ENCODE assay signal across 29 cellular contexts in the genomic region with DNA sequence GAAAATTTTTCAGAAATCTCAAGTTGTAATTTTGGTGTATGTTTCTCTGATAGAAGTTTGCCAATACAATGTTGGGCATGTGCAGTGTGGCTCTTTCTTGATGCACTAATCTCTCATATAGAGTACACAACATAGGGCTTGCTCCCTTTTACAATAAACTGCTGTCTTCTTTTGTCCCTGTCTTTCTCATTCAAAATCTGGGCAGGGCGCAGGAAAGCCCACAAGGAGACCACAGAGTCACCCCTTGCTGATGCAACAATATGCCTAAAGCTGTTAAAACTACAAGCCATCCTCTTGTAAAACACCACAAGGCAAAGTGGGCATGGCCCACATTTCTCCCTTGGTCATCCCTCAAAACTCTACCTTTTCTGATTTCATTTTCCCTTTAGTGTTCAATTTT.
"Had no signal": no experiment of that assay in that cellular context is flagged by ENCODE, and none has a peak within 500 bp of the region (broad histone marks: within the 10 kb centered on the region; RNA-seq: fewer than 3 reads in every experiment).

No MANE protein-coding gene starts in this region.

- H3K4me3 ChIP-seq: ascending aorta, body of pancreas, coronary artery, SJCRH30 had no signal

- H3K27ac ChIP-seq: ascending aorta, body of pancreas, coronary artery, RWPE1, SJCRH30, WERI-Rb-1 had no signal

- H3K4me1 ChIP-seq: ascending aorta, body of pancreas had no signal

- H3K4me1 Mint-ChIP-seq: activated naive CD4-positive, alpha-beta T cell treated with anti-CD3 and anti-CD28 coated beads, Interleukin-2, amount 50 U/mL, for 24 hours; activated naive CD8-positive, alpha-beta T cell treated with anti-CD3 and anti-CD28 coated beads, Interleukin-2, amount 50 U/mL, for 24 hours had no signal

- H3K9me3 ChIP-seq: ascending aorta, body of pancreas, SJCRH30, SK-N-SH had no signal

- H3K4me3 Mint-ChIP-seq: activated CD8-positive, alpha-beta T cell treated with anti-CD3 and anti-CD28 coated beads for 36 hours; activated naive CD4-positive, alpha-beta T cell treated with anti-CD3 and anti-CD28 coated beads, Interleukin-2, amount 50 U/mL, for 24 hours; activated naive CD8-positive, alpha-beta T cell treated with anti-CD3 and anti-CD28 coated beads, Interleukin-2, amount 50 U/mL, for 24 hours; activated T-cell treated with anti-CD3 and anti-CD28 coated beads, Interleukin-2, amount 50 U/mL, for 24 hours; activated T-helper 1 cell treated with anti-CD3 and anti-CD28 coated beads, Interleukin-12 subunit alpha, Interleukin-12 subunit beta, Interleukin-2, Interleukin-4 antibody, amounts not matched to agents 30 ng/mL and 10 ng/mL and 1 ng/mL, durations not matched to agents 14 hours and 24 hours and 36 hours had no signal

- H3K27me3 ChIP-seq: ascending aorta, body of pancreas, SJCRH30 had no signal

- H3K9ac ChIP-seq: SK-N-SH had no signal

- H3K36me3 ChIP-seq: ascending aorta, SJCRH30, WERI-Rb-1 had no signal

- H3K27me3 Mint-ChIP-seq: activated naive CD8-positive, alpha-beta T cell treated with anti-CD3 and anti-CD28 coated beads, Interleukin-2, amount 50 U/mL, for 24 hours had no signal

- DNase-seq: activated CD4-positive, alpha-beta T cell treated with anti-CD3 and anti-CD28 coated beads for 4 hours; activated CD8-positive, alpha-beta memory T cell treated with anti-CD3 and anti-CD28 coated beads, Interleukin-2, amount 50 U/mL, for 48 hours; activated CD8-positive, alpha-beta T cell treated with anti-CD3 and anti-CD28 coated beads for 36 hours; activated effector memory CD4-positive, alpha-beta T cell treated with Interleukin-2 at 50 U/mL for 16 hours; activated naive CD4-positive, alpha-beta T cell; activated naive CD8-positive, alpha-beta T cell treated with anti-CD3 and anti-CD28 coated beads, Interleukin-2, amount 50 U/mL, for 24 hours; activated T-cell treated with anti-CD3 and anti-CD28 coated beads, Interleukin-2, amount 50 U/mL, for 24 hours; amniotic stem cell; body of pancreas; central memory CD4-positive, alpha-beta T cell; Kasumi-1; NCI-H1048; NCI-H146; NCI-H187 treated with DMSO at 0.1 percent for 48 hours; NCI-H2081 treated with DMSO at 0.1 percent for 48 hours; NCI-H510A treated with DMSO at 0.1 percent for 48 hours; Right ventricle myocardium superior; SJCRH30; SK-N-SH; T-helper 1 cell; WERI-Rb-1 had no signal

- H3K36me3 Mint-ChIP-seq: activated naive CD4-positive, alpha-beta T cell treated with anti-CD3 and anti-CD28 coated beads, Interleukin-2, amount 50 U/mL, for 24 hours had no signal

- FAIRE-seq: bronchial epithelial cell had no signal

- H3K27ac Mint-ChIP-seq: activated CD8-positive, alpha-beta T cell treated with anti-CD3 and anti-CD28 coated beads for 36 hours; activated naive CD4-positive, alpha-beta T cell treated with anti-CD3 and anti-CD28 coated beads, Interleukin-2, amount 50 U/mL, for 24 hours; activated naive CD8-positive, alpha-beta T cell treated with anti-CD3 and anti-CD28 coated beads, Interleukin-2, amount 50 U/mL, for 24 hours; activated T-cell treated with anti-CD3 and anti-CD28 coated beads, Interleukin-2, amount 50 U/mL, for 24 hours; activated T-helper 1 cell treated with anti-CD3 and anti-CD28 coated beads, Interleukin-12 subunit alpha, Interleukin-12 subunit beta, Interleukin-2, Interleukin-4 antibody, amounts not matched to agents 30 ng/mL and 10 ng/mL and 1 ng/mL, durations not matched to agents 14 hours and 24 hours and 36 hours had no signal

- H3K9me3 Mint-ChIP-seq: activated naive CD4-positive, alpha-beta T cell treated with anti-CD3 and anti-CD28 coated beads, Interleukin-2, amount 50 U/mL, for 24 hours; activated T-cell treated with anti-CD3 and anti-CD28 coated beads, Interleukin-2, amount 50 U/mL, for 24 hours; activated T-helper 1 cell treated with anti-CD3 and anti-CD28 coated beads, Interleukin-12 subunit alpha, Interleukin-12 subunit beta, Interleukin-2, Interleukin-4 antibody, amounts not matched to agents 30 ng/mL and 10 ng/mL and 1 ng/mL, durations not matched to agents 14 hours and 24 hours and 36 hours had no signal

- ATAC-seq: activated CD4-positive, CD25-positive, alpha-beta regulatory T cell treated with anti-CD3 and anti-CD28 coated beads, Interleukin-2, amount 50 U/mL, for 24 hours; activated CD8-positive, alpha-beta T cell treated with anti-CD3 and anti-CD28 coated beads for 36 hours; activated naive CD8-positive, alpha-beta T cell treated with anti-CD3 and anti-CD28 coated beads, Interleukin-2, amount 50 U/mL, for 24 hours; body of pancreas; Panc1 had no signal
